ENCODE assay signal across 9 cellular contexts in genomic region chr19:13621413-13621812, GRCh38.
DNase-seq lines count a peak whose midpoint lies in the region; ATAC-seq, FAIRE-seq and TF ChIP-seq lines count a peak whose summit lies in the region.
"Had no signal": no experiment of that assay in that cellular context is flagged by ENCODE, and none has a peak within 500 bp of the region (broad histone marks: within the 10 kb centered on the region; RNA-seq: fewer than 3 reads in every experiment).

No MANE protein-coding gene starts in this region.

- H3K9me3 ChIP-seq in kidney (ENCODE audit: control insufficient read depth in 1 of 2, low read length in 2 of 2) = no peaks in the 10 kb centered on the region

- in situ Hi-C loops in GM13976 (cut with MboI; ENCODE audit: low sequenced_read_pairs, unreplicated experiment) = loop anchor here (25.0 kb wide), 1 partner anchor 441 kb away; the partner anchor contains the start of genes MISP3 and PALM3

- H3K36me3 ChIP-seq in kidney (ENCODE audit: control insufficient read depth in 1 of 2, insufficient read depth in 2 of 2, low read length in 2 of 2) = no peaks in the 10 kb centered on the region

- DNase-seq in AG04449 (ENCODE audit: low read depth, low spot score) (peak; percentile 67), HS-27A (ENCODE audit: low read depth) (peak; percentile 26), kidney (peak; percentile 77), NCI-H2171 treated with DMSO at 0.1 percent for 48 hours (lab: John Stamatoyannopoulos, UW) (no peak), globus pallidus (ENCODE audit: low spot score) (no peak), GM13976 (ENCODE audit: low spot score) (no peak)
- DNase-seq in activated T-cell treated with anti-CD3 and anti-CD28 coated beads, Interleukin-2, amount 50 U/mL, for 48 hours = peak; percentile 71 to 79

- CTCF ChIA-PET in AG04449 (lab: Yijun Ruan, JAX) = interaction anchor here (1.0 to 1.8 kb wide), 2 partner anchors 15 to 100 kb away, joined by 4 to 7 read pairs; no protein-coding TSS in a partner anchor

- intact Hi-C loops in kidney (cut with DNase I) = no loop called here

- H3K4me3 ChIP-seq in AG04449 (ENCODE audit: low read depth, low read length) = no peak overlapping the region
- H3K4me3 ChIP-seq in kidney (ENCODE audit: low read length in 2 of 2) = no peak overlapping the region

- FAIRE-seq in kidney (lab: Jason Lieb, UNC) = no peak
- FAIRE-seq: TTC549 had no signal

- ATAC-seq in GM19467 (IDR thresholded peaks at IDR 0.05; ENCODE audit: unreplicated experiment) = no peak

- POLR2A ChIA-PET in AG04449 (lab: Yijun Ruan, JAX) = no interaction called here

- no peak overlapping the region for H3K27ac ChIP-seq in kidney (ENCODE audit: low read depth in 2 of 2, low read length in 2 of 2)

- TF ChIP-seq CTCF in AG04449 (IDR thresholded peaks at IDR 0.05; ENCODE audit: insufficient read depth, low read length, missing control alignments) (peak; percentile 41), kidney (IDR thresholded peaks at IDR 0.05; ENCODE audit: borderline replicate concordance, extremely low read depth, insufficient read depth) (no peak), GM13976 (IDR thresholded peaks at IDR 0.05; ENCODE audit: borderline replicate concordance, control extremely low read depth, extremely low read depth, insufficient read depth, missing control alignments) (no peak)

- no peak overlapping the region for H3K9ac ChIP-seq in kidney (ENCODE audit: low read length in 2 of 2)

- no peaks in the 10 kb centered on the region for H3K4me1 ChIP-seq in kidney (ENCODE audit: control insufficient read depth in 1 of 2, insufficient read depth in 1 of 2, low read depth in 1 of 2, low read length in 2 of 2)

Comparison
In these comparisons a context has a peak if more than half of its experiments do, and no peak if none do; other contexts are left out.
1. DNase-seq: peak in AG04449 (single experiment), HS-27A (single experiment), activated T-cell treated with anti-CD3 and anti-CD28 coated beads, Interleukin-2, amount 50 U/mL, for 48 hours (2 of 2) and kidney (single experiment); none in NCI-H2171 treated with DMSO at 0.1 percent for 48 hours (single experiment), globus pallidus (single experiment) and GM13976 (single experiment).